In genomic region chr6:20565291-20565690, GRCh38 we compare ENCODE assay signal across 14 cellular contexts.
A peak's percentile ranks its signal among the peaks of the same experiment; 100 is the strongest.
DNase-seq lines count a peak whose midpoint lies in the region; ATAC-seq, FAIRE-seq and TF ChIP-seq lines count a peak whose summit lies in the region.
"Had no signal": no experiment of that assay in that cellular context is flagged by ENCODE, and none has a peak within 500 bp of the region (broad histone marks: within the 10 kb centered on the region; RNA-seq: fewer than 3 reads in every experiment).

No MANE protein-coding gene starts in this region.

- peaks cover 7% of the 10 kb centered on the region for H3K36me3 Mint-ChIP-seq in T-helper 2 cell treated with Interferon-gamma antibody and Interleukin-4, amounts not matched to agents 5 μg/mL and 100 μg/mL, for 36 hours (ENCODE audit: low read depth)

- FAIRE-seq in D721Med (lab: Jason Lieb, UNC): peak; percentile 67
- FAIRE-seq: kidney had no signal

- H3K9me3 Mint-ChIP-seq in T-helper 2 cell treated with Interferon-gamma antibody and Interleukin-4, amounts not matched to agents 5 μg/mL and 100 μg/mL, for 36 hours: peaks cover 3% of the 10 kb centered on the region
- H3K9me3 Mint-ChIP-seq: activated T-helper 2 cell treated with anti-CD3 and anti-CD28 coated beads, Interferon-gamma antibody, Interleukin-2, Interleukin-4, amounts not matched to agents 10 μg/mL and 5 μg/mL and 100 μg/mL, durations not matched to agents 14 hours and 24 hours and 36 hours; stimulated activated naive B cell treated with anti-CD40 and anti-IgM and Interleukin-4, amounts not matched to agents 10 μg/mL and 1 μg/mL and 100 μg/mL, for 72 hours had no signal

- peak; percentile 29 for ATAC-seq in GM19455 (IDR thresholded peaks at IDR 0.05; ENCODE audit: unreplicated experiment)
- ATAC-seq in HG03442 (IDR thresholded peaks at IDR 0.05; ENCODE audit: unreplicated experiment): peak; percentile 33
- ATAC-seq in GM19328 (IDR thresholded peaks at IDR 0.05; ENCODE audit: unreplicated experiment): no peak
- no peak for ATAC-seq in HG03045 (IDR thresholded peaks at IDR 0.05; ENCODE audit: unreplicated experiment)
- ATAC-seq: stimulated activated naive B cell treated with anti-CD40 and anti-IgM and Interleukin-4, amounts not matched to agents 10 μg/mL and 1 μg/mL and 100 μg/mL, for 72 hours had no signal

- H3K4me3 Mint-ChIP-seq in T-helper 2 cell treated with Interferon-gamma antibody and Interleukin-4, amounts not matched to agents 5 μg/mL and 100 μg/mL, for 36 hours: no peak overlapping the region
- H3K4me3 Mint-ChIP-seq: stimulated activated naive B cell treated with anti-CD40 and anti-IgM and Interleukin-4, amounts not matched to agents 10 μg/mL and 1 μg/mL and 100 μg/mL, for 72 hours had no signal

- DNase-seq in D721Med (ENCODE audit: insufficient read length, low spot score): no peak
- DNase-seq in T-helper 2 cell treated with Interferon-gamma antibody and Interleukin-4, amounts not matched to agents 5 μg/mL and 100 μg/mL, for 36 hours (ENCODE audit: low spot score): no peak
- no peak for DNase-seq in NCI-H1930 (lab: John Stamatoyannopoulos, UW)
- DNase-seq in iPS-NIHi7 (ENCODE audit: extremely low spot score): no peak
- DNase-seq: DMS 273 treated with DMSO at 0.1 percent for 48 hours; effector memory CD4-positive, alpha-beta T cell; kidney; stimulated activated CD4-positive, alpha-beta T cell treated with anti-CD3 and anti-CD28 coated beads, Interleukin-4, amount 100 ng/mL, for 1 hour; stimulated activated naive B cell treated with anti-CD40 and anti-IgM and Interleukin-4, amounts not matched to agents 10 μg/mL and 1 μg/mL and 100 μg/mL, for 72 hours had no signal

- peaks cover 15% of the 10 kb centered on the region for H3K4me1 Mint-ChIP-seq in T-helper 2 cell treated with Interferon-gamma antibody and Interleukin-4, amounts not matched to agents 5 μg/mL and 100 μg/mL, for 36 hours (ENCODE audit: low read depth)

- no peak for TF ChIP-seq CTCF in D721Med (IDR thresholded peaks at IDR 0.05; ENCODE audit: insufficient read depth, missing control alignments)

- no peaks in the 10 kb centered on the region for H3K27me3 Mint-ChIP-seq in T-helper 2 cell treated with Interferon-gamma antibody and Interleukin-4, amounts not matched to agents 5 μg/mL and 100 μg/mL, for 36 hours (ENCODE audit: low read depth)
- H3K27me3 Mint-ChIP-seq: stimulated activated naive B cell treated with anti-CD40 and anti-IgM and Interleukin-4, amounts not matched to agents 10 μg/mL and 1 μg/mL and 100 μg/mL, for 72 hours had no signal

- peak overlapping the region; percentile 53 for H3K27ac Mint-ChIP-seq in T-helper 2 cell treated with Interferon-gamma antibody and Interleukin-4, amounts not matched to agents 5 μg/mL and 100 μg/mL, for 36 hours
- H3K27ac Mint-ChIP-seq: activated T-helper 2 cell treated with anti-CD3 and anti-CD28 coated beads, Interferon-gamma antibody, Interleukin-2, Interleukin-4, amounts not matched to agents 10 μg/mL and 5 μg/mL and 100 μg/mL, durations not matched to agents 14 hours and 24 hours and 36 hours; stimulated activated naive B cell treated with anti-CD40 and anti-IgM and Interleukin-4, amounts not matched to agents 10 μg/mL and 1 μg/mL and 100 μg/mL, for 72 hours had no signal

Comparison
In these comparisons a context has a peak if more than half of its experiments do, and no peak if none do; other contexts are left out.
1. ATAC-seq: peak in GM19455 (single experiment) and HG03442 (single experiment); none in GM19328 (single experiment) and HG03045 (single experiment).